ENCODE assay signal across 2 cellular contexts in genomic region chr2:78541451-78542267, GRCh38.
TF ChIP-seq lines count a peak whose summit lies in the region.

No MANE protein-coding gene starts in this region.

TF ChIP-seq in HepG2, 621 proteins besides CTCF, POLR2A, EP300 and RAD21 (continued from another document and continues in another):
- TF ChIP-seq E2F2 (CRISPR knock-in tag; IDR thresholded peaks at IDR 0.05; ENCODE audit: borderline replicate concordance) (peak; percentile 47; the same call in 1 of the 2 replicates), ZNF720 (CRISPR knock-in tag; IDR thresholded peaks at IDR 0.05) (no peak), TEF (CRISPR knock-in tag; IDR thresholded peaks at IDR 0.05) (no peak), RCOR2 (CRISPR knock-in tag; IDR thresholded peaks at IDR 0.05) (peak; percentile 46; the same call in 1 of the 2 replicates), PBX2 (CRISPR knock-in tag; IDR thresholded peaks at IDR 0.05) (no peak), ZFYVE20 (CRISPR knock-in tag; IDR thresholded peaks at IDR 0.05; ENCODE audit: borderline replicate concordance, low read depth) (no peak), ZNF383 (CRISPR knock-in tag; IDR thresholded peaks at IDR 0.05; ENCODE audit: borderline replicate concordance) (no peak), ZNF660 (CRISPR knock-in tag; IDR thresholded peaks at IDR 0.05; ENCODE audit: borderline replicate concordance, low read depth) (no peak), ZNF629 (CRISPR knock-in tag; conservative IDR thresholded peaks at IDR 0.05) (no peak), YEATS2 (CRISPR knock-in tag; IDR thresholded peaks at IDR 0.05; ENCODE audit: borderline replicate concordance) (peak; percentile 60; the same call in 1 of the 2 replicates), ZNF703 (CRISPR knock-in tag; IDR thresholded peaks at IDR 0.05; ENCODE audit: borderline replicate concordance) (peak; percentile 16; the same call in 1 of the 2 replicates), ZNF33B (CRISPR knock-in tag; IDR thresholded peaks at IDR 0.05) (no peak), STAT6 (CRISPR knock-in tag; IDR thresholded peaks at IDR 0.05; ENCODE audit: borderline replicate concordance) (peak; percentile 81; the same call in 1 of the 2 replicates), POLR2AphosphoS5 (IDR thresholded peaks at IDR 0.05; ENCODE audit: low read depth, low read length) (peak; percentile 86), ARID2 (CRISPR knock-in tag; IDR thresholded peaks at IDR 0.05; ENCODE audit: borderline replicate concordance) (0 out of 2 replicates have a peak, but pooled peaks have one; percentile 77), ATF7 (IDR thresholded peaks at IDR 0.05) (no peak), ATF7 (CRISPR knock-in tag; IDR thresholded peaks at IDR 0.05) (no peak), FIP1L1 (IDR thresholded peaks at IDR 0.05; ENCODE audit: borderline replicate concordance, insufficient read depth, low read depth, low read length) (no peak), ZNF274 (CRISPR knock-in tag; IDR thresholded peaks at IDR 0.05) (peak; percentile 48; the same call in 1 of the 2 replicates), ZNF326 (CRISPR knock-in tag; IDR thresholded peaks at IDR 0.05; ENCODE audit: borderline replicate concordance) (no peak), ATF7-NPFF (CRISPR knock-in tag; IDR thresholded peaks at IDR 0.05; ENCODE audit: low read depth) (no peak), ZSCAN20 (CRISPR knock-in tag; IDR thresholded peaks at IDR 0.05; ENCODE audit: borderline replicate concordance) (peak; percentile 95; the same call in 1 of the 2 replicates), KLF12 (CRISPR knock-in tag; IDR thresholded peaks at IDR 0.05; ENCODE audit: borderline replicate concordance) (peak; percentile 76; the same call in 1 of the 2 replicates), ATF5 (CRISPR knock-in tag; IDR thresholded peaks at IDR 0.05; ENCODE audit: low read depth) (0 out of 2 replicates have a peak, but pooled peaks have one; percentile 70)

TF ChIP-seq in K562, 482 proteins besides CTCF, POLR2A, EP300 and RAD21 (continued from another document and continues in another):
- TF ChIP-seq, protein P1, sequence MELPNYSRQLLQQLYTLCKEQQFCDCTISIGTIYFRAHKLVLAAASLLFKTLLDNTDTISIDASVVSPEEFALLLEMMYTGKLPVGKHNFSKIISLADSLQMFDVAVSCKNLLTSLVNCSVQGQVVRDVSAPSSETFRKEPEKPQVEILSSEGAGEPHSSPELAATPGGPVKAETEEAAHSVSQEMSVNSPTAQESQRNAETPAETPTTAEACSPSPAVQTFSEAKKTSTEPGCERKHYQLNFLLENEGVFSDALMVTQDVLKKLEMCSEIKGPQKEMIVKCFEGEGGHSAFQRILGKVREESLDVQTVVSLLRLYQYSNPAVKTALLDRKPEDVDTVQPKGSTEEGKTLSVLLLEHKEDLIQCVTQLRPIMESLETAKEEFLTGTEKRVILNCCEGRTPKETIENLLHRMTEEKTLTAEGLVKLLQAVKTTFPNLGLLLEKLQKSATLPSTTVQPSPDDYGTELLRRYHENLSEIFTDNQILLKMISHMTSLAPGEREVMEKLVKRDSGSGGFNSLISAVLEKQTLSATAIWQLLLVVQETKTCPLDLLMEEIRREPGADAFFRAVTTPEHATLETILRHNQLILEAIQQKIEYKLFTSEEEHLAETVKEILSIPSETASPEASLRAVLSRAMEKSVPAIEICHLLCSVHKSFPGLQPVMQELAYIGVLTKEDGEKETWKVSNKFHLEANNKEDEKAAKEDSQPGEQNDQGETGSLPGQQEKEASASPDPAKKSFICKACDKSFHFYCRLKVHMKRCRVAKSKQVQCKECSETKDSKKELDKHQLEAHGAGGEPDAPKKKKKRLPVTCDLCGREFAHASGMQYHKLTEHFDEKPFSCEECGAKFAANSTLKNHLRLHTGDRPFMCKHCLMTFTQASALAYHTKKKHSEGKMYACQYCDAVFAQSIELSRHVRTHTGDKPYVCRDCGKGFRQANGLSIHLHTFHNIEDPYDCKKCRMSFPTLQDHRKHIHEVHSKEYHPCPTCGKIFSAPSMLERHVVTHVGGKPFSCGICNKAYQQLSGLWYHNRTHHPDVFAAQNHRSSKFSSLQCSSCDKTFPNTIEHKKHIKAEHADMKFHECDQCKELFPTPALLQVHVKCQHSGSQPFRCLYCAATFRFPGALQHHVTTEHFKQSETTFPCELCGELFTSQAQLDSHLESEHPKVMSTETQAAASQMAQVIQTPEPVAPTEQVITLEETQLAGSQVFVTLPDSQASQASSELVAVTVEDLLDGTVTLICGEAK (IDR thresholded peaks at IDR 0.05), result no peak
- TF ChIP-seq, protein P1 (CRISPR knock-in tag; IDR thresholded peaks at IDR 0.05), result no peak
- TF ChIP-seq, protein P2, sequence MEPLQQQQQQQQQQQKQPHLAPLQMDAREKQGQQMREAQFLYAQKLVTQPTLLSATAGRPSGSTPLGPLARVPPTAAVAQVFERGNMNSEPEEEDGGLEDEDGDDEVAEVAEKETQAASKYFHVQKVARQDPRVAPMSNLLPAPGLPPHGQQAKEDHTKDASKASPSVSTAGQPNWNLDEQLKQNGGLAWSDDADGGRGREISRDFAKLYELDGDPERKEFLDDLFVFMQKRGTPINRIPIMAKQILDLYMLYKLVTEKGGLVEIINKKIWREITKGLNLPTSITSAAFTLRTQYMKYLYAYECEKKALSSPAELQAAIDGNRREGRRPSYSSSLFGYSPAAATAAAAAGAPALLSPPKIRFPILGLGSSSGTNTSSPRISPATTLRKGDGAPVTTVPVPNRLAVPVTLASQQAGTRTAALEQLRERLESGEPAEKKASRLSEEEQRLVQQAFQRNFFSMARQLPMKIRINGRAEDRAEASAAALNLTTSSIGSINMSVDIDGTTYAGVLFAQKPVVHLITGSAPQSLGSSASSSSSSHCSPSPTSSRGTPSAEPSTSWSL (CRISPR knock-in tag; IDR thresholded peaks at IDR 0.05; ENCODE audit: borderline replicate concordance), result no peak
- TF ChIP-seq, protein P3, sequence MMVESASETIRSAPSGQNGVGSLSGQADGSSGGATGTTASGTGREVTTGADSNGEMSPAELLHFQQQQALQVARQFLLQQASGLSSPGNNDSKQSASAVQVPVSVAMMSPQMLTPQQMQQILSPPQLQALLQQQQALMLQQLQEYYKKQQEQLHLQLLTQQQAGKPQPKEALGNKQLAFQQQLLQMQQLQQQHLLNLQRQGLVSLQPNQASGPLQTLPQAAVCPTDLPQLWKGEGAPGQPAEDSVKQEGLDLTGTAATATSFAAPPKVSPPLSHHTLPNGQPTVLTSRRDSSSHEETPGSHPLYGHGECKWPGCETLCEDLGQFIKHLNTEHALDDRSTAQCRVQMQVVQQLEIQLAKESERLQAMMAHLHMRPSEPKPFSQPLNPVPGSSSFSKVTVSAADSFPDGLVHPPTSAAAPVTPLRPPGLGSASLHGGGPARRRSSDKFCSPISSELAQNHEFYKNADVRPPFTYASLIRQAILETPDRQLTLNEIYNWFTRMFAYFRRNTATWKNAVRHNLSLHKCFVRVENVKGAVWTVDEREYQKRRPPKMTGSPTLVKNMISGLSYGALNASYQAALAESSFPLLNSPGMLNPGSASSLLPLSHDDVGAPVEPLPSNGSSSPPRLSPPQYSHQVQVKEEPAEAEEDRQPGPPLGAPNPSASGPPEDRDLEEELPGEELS (CRISPR knock-in tag; IDR thresholded peaks at IDR 0.05; ENCODE audit: borderline replicate concordance), result no peak
- TF ChIP-seq TFAM (CRISPR knock-in tag; conservative IDR thresholded peaks at IDR 0.05) (no peak), GTF2F1 (IDR thresholded peaks at IDR 0.05; ENCODE audit: low read depth, low read length) (no peak), DNMT1 (IDR thresholded peaks at IDR 0.05) (no peak), ETV1 (tag; conservative IDR thresholded peaks at IDR 0.05; ENCODE audit: low read depth) (peak; percentile 11; the same call in 1 of the 2 replicates), BACH1 (tag; IDR thresholded peaks at IDR 0.05) (peak; percentile 81), ZNF699 (CRISPR knock-in tag; IDR thresholded peaks at IDR 0.05; ENCODE audit: insufficient replicate concordance) (no peak), FOXA3 (CRISPR knock-in tag; conservative IDR thresholded peaks at IDR 0.05 in 1 of 2, IDR thresholded peaks at IDR 0.05 in 1 of 2) (peak in 1 of 2 experiments; percentile 45; a peak in 2 of 4 replicates), TRIM25 (IDR thresholded peaks at IDR 0.05; ENCODE audit: borderline replicate concordance) (no peak), ASH1L (IDR thresholded peaks at IDR 0.05; ENCODE audit: borderline replicate concordance, low read depth, partially characterized antibody) (no peak), TAF9B (IDR thresholded peaks at IDR 0.05; ENCODE audit: partially characterized antibody) (peak; percentile 69), POLR2G (IDR thresholded peaks at IDR 0.05; ENCODE audit: low read depth, low read length) (peak; percentile 84), L3MBTL2 (IDR thresholded peaks at IDR 0.05) (peak; percentile 26; the same call in 1 of the 2 replicates), MAFF (IDR thresholded peaks at IDR 0.05; ENCODE audit: low read length) (peak; percentile 74), ILK (tag; IDR thresholded peaks at IDR 0.05; ENCODE audit: borderline replicate concordance, low read depth) (no peak), NFE2 (IDR thresholded peaks at IDR 0.05; ENCODE audit: low read depth) (peak; percentile 95), MEIS2 (IDR thresholded peaks at IDR 0.05; ENCODE audit: partially characterized antibody) (no peak), HDAC2 (IDR thresholded peaks at IDR 0.05) (no peak), SRSF7 (optimal IDR thresholded peaks at IDR 0.05; ENCODE audit: low read depth, low read length) (no peak), HMGXB4 (CRISPR knock-in tag; IDR thresholded peaks at IDR 0.05) (no peak), TBL1XR1 (IDR thresholded peaks at IDR 0.05; ENCODE audit: low read length in 2 of 2) (no peak), ETS2 (tag; IDR thresholded peaks at IDR 0.05; ENCODE audit: borderline replicate concordance, poor library complexity, severe bottlenecking) (no peak), SREBF2 (CRISPR knock-in tag; IDR thresholded peaks at IDR 0.05) (no peak)
- TF ChIP-seq, protein P4, sequence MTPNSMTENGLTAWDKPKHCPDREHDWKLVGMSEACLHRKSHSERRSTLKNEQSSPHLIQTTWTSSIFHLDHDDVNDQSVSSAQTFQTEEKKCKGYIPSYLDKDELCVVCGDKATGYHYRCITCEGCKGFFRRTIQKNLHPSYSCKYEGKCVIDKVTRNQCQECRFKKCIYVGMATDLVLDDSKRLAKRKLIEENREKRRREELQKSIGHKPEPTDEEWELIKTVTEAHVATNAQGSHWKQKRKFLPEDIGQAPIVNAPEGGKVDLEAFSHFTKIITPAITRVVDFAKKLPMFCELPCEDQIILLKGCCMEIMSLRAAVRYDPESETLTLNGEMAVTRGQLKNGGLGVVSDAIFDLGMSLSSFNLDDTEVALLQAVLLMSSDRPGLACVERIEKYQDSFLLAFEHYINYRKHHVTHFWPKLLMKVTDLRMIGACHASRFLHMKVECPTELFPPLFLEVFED (CRISPR knock-in tag; conservative IDR thresholded peaks at IDR 0.05), result no peak
- TF ChIP-seq, protein P5, sequence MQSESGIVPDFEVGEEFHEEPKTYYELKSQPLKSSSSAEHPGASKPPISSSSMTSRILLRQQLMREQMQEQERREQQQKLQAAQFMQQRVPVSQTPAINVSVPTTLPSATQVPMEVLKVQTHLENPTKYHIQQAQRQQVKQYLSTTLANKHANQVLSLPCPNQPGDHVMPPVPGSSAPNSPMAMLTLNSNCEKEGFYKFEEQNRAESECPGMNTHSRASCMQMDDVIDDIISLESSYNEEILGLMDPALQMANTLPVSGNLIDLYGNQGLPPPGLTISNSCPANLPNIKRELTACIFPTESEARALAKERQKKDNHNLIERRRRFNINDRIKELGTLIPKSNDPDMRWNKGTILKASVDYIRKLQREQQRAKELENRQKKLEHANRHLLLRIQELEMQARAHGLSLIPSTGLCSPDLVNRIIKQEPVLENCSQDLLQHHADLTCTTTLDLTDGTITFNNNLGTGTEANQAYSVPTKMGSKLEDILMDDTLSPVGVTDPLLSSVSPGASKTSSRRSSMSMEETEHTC (IDR thresholded peaks at IDR 0.05), result no peak
